1 cellular context compared by ENCODE assay signal in the genomic region with DNA sequence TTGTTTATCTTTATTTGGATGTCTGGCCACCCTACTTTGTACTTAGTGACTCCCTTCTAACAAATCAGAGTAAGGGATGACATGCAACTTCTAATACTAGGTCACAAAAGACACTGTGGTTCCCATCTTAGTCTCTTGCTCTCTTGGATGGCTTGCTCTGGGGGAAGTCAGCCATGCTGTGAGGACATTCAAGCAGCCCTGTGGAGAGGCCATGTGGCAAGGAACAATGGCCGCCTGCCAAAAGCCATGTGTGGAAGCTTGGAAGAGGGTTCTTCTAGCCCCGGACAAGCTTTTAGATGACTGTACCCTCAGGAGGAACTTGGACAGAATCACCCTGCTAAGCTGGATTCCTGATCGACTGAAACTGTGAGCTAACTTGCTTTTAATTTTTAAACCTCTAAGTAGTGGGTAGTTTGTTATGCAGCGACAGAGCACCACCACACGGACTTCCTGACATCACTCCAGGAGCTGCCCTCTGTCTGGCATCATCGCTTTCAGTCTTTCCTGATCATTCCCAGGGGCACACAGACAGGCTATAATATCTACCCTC.
TF ChIP-seq lines count a peak whose summit lies in the region.

No MANE protein-coding gene starts in this region.

TF ChIP-seq in H1, 55 proteins besides CTCF, POLR2A, EP300 and RAD21 (continued from another document):
- TF ChIP-seq, protein P1, sequence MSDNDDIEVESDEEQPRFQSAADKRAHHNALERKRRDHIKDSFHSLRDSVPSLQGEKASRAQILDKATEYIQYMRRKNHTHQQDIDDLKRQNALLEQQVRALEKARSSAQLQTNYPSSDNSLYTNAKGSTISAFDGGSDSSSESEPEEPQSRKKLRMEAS (IDR thresholded peaks at IDR 0.05): peak; percentile 68
- TF ChIP-seq FOSL1 (IDR thresholded peaks at IDR 0.05; ENCODE audit: insufficient read depth, low read depth, low read length): no peak
- TF ChIP-seq, protein P2, sequence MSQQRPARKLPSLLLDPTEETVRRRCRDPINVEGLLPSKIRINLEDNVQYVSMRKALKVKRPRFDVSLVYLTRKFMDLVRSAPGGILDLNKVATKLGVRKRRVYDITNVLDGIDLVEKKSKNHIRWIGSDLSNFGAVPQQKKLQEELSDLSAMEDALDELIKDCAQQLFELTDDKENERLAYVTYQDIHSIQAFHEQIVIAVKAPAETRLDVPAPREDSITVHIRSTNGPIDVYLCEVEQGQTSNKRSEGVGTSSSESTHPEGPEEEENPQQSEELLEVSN (IDR thresholded peaks at IDR 0.05): no peak
